ENCODE assay signal across 8 cellular contexts in genomic region chr13:97018029-97018819, GRCh38. TPM values are rescaled to one million over a fixed set of nuclear protein-coding genes. Genes with fewer than 3 reads are reported as not detected.
A peak's percentile ranks its signal among the peaks of the same experiment; 100 is the strongest.
DNase-seq lines count a peak whose midpoint lies in the region; FAIRE-seq and TF ChIP-seq lines count a peak whose summit lies in the region.

No MANE protein-coding gene starts in this region.

- H3K36me3 ChIP-seq in HAP-1 (replicated peaks) (no peaks in the 10 kb centered on the region), Loucy (ENCODE audit: insufficient read depth, low read length) (no peaks in the 10 kb centered on the region), SU-DHL-6 (ENCODE audit: low read length) (no peaks in the 10 kb centered on the region)

- H3K27me3 Mint-ChIP-seq in mesothelial cell of epicardium (ENCODE audit: low read depth): no peaks in the 10 kb centered on the region

- no peaks in the 10 kb centered on the region for H3K4me1 ChIP-seq in HAP-1
- no peaks in the 10 kb centered on the region for H3K4me1 ChIP-seq in Loucy (ENCODE audit: insufficient read depth, low read length, poor library complexity, severe bottlenecking)

- peaks cover 3% of the 10 kb centered on the region for H3K9me3 Mint-ChIP-seq in mesothelial cell of epicardium

- peak overlapping the region; percentile 89 for H3K27ac Mint-ChIP-seq in mesothelial cell of epicardium

- peak; percentile 5 for DNase-seq in stimulated activated CD4-positive, alpha-beta T cell treated with anti-CD3 and anti-CD28 coated beads, Interleukin-12 subunit alpha, Interleukin-12 subunit beta, amount 100 ng/mL, for 4 hours
- DNase-seq in stimulated activated CD4-positive, alpha-beta T cell treated with anti-CD3 and anti-CD28 coated beads, Interleukin-4, amount 100 ng/mL, for 1 hour: no peak
- DNase-seq in HAP-1 (ENCODE audit: low spot score in 2 of 2): peak; percentile 43 to 56
- peak in 1 of 2 experiments; percentile 52 for DNase-seq in mesothelial cell of epicardium (ENCODE audit: low spot score in 2 of 2, unreplicated experiment in 2 of 2)
- no peak for DNase-seq in ureter (ENCODE audit: low spot score)

- peaks cover 15% of the 10 kb centered on the region for H3K4me1 Mint-ChIP-seq in mesothelial cell of epicardium

- H3K4me3 Mint-ChIP-seq in mesothelial cell of epicardium: peak overlapping the region; percentile 71

- no peak overlapping the region for H2AFZ ChIP-seq in Loucy (ENCODE audit: low read length)
- H2AFZ ChIP-seq in SU-DHL-6 (ENCODE audit: low read depth, low read length, severe bottlenecking): no peak overlapping the region

- H3K9me2 ChIP-seq in Loucy (replicated peaks; ENCODE audit: low read depth, low read length): no peaks in the 10 kb centered on the region
- no peaks in the 10 kb centered on the region for H3K9me2 ChIP-seq in SU-DHL-6 (replicated peaks; ENCODE audit: insufficient read depth, low read length)

- peak; percentile 86 for FAIRE-seq in endometrium (lab: Jason Lieb, UNC)

- H3K27ac ChIP-seq in SU-DHL-6 (ENCODE audit: low read depth, low read length): no peak overlapping the region

- in situ Hi-C loops in HAP-1 (cut with MboI; ENCODE audit: low sequenced_read_pairs): no loop called here

- no peaks in the 10 kb centered on the region for H3K36me3 Mint-ChIP-seq in mesothelial cell of epicardium

- H3K79me2 ChIP-seq in Loucy (ENCODE audit: insufficient read depth, low read length) (no peaks in the 10 kb centered on the region), SU-DHL-6 (ENCODE audit: insufficient read depth, low read length) (no peaks in the 10 kb centered on the region)

- H3K9me3 ChIP-seq in HAP-1 (no peaks in the 10 kb centered on the region), Loucy (ENCODE audit: insufficient read depth, low read depth, low read length) (no peaks in the 10 kb centered on the region), SU-DHL-6 (ENCODE audit: insufficient read depth, low read length) (no peaks in the 10 kb centered on the region)

- H3F3A ChIP-seq in Loucy (ENCODE audit: low read depth): no peaks in the 10 kb centered on the region
- H3F3A ChIP-seq in SU-DHL-6 (ENCODE audit: insufficient read depth): no peaks in the 10 kb centered on the region

- H4K20me1 ChIP-seq in Loucy (ENCODE audit: insufficient read depth, low read length, poor library complexity, severe bottlenecking) (no peaks in the 10 kb centered on the region), SU-DHL-6 (ENCODE audit: low read depth, low read length) (no peaks in the 10 kb centered on the region)

- no peak overlapping the region for H3K4me3 ChIP-seq in HAP-1
- no peak overlapping the region for H3K4me3 ChIP-seq in Loucy (ENCODE audit: low read length, poor library complexity, severe bottlenecking)
- H3K4me3 ChIP-seq in SU-DHL-6 (ENCODE audit: insufficient read depth, low read length, poor library complexity, severe bottlenecking): no peak overlapping the region

- H3K27me3 ChIP-seq in HAP-1 (ENCODE audit: low read depth) (peaks cover 24% of the 10 kb centered on the region), Loucy (ENCODE audit: insufficient read depth, low read length, poor library complexity, severe bottlenecking) (no peaks in the 10 kb centered on the region), SU-DHL-6 (ENCODE audit: low read length) (no peaks in the 10 kb centered on the region)

- H3K9ac ChIP-seq in Loucy (ENCODE audit: low read depth, low read length, poor library complexity, severe bottlenecking) (no peak overlapping the region), SU-DHL-6 (ENCODE audit: low read length) (no peak overlapping the region)

- TF ChIP-seq CTCF in Loucy (conservative IDR thresholded peaks at IDR 0.05; ENCODE audit: low read length) (peak; percentile 93), SU-DHL-6 (IDR thresholded peaks at IDR 0.05; ENCODE audit: insufficient read depth, low read length, poor library complexity, severe bottlenecking) (peak; percentile 73), mesothelial cell of epicardium (IDR thresholded peaks at IDR 0.05; ENCODE audit: unreplicated experiment) (peak; percentile 76)

- H3K4me2 ChIP-seq in Loucy (ENCODE audit: low read depth, low read length, poor library complexity, severe bottlenecking): no peak overlapping the region
- H3K4me2 ChIP-seq in SU-DHL-6 (ENCODE audit: low read depth, low read length, poor library complexity, severe bottlenecking): no peak overlapping the region

RNA-seq across cellular contexts. Expression of gene OXGR1, which starts 23.9 kb away (rescaled TPM):
- 0.18 to 0.38 TPM (median 0.35 TPM) in 3 replicates for total RNA-seq in mesothelial cell of epicardium
- 3.7 TPM for total RNA-seq in ureter

Comparison
In these comparisons a context has a peak if more than half of its experiments do, and no peak if none do; other contexts are left out.
1. DNase-seq: peak in stimulated activated CD4-positive, alpha-beta T cell treated with anti-CD3 and anti-CD28 coated beads, Interleukin-12 subunit alpha, Interleukin-12 subunit beta, amount 100 ng/mL, for 4 hours (single experiment) and HAP-1 (2 of 2); none in stimulated activated CD4-positive, alpha-beta T cell treated with anti-CD3 and anti-CD28 coated beads, Interleukin-4, amount 100 ng/mL, for 1 hour (single experiment) and ureter (single experiment).
2. Peak in every context shown above with its lines, with median percentiles within 50 percentile points of each other: CTCF ChIP-seq.